In genomic region chr2:18209934-18210639, GRCh38 we compare ENCODE assay signal across 1 cellular context.
TF ChIP-seq lines count a peak whose summit lies in the region.

No MANE protein-coding gene starts in this region.

TF ChIP-seq in A549, 52 proteins besides CTCF, POLR2A, EP300 and RAD21 (continued from another document):
- TF ChIP-seq ZNF302 (CRISPR knock-in tag; IDR thresholded peaks at IDR 0.05) (no peak), NR3C1 (IDR thresholded peaks at IDR 0.05) (no peak), PHF8 (IDR thresholded peaks at IDR 0.05; ENCODE audit: borderline replicate concordance, low read depth) (no peak), ELK1 (IDR thresholded peaks at IDR 0.05; ENCODE audit: low read depth, low read length) (no peak), JUNB (IDR thresholded peaks at IDR 0.05) (peak; percentile 62), FOSB (CRISPR knock-in tag; IDR thresholded peaks at IDR 0.05) (no peak), FOSL2 (IDR thresholded peaks at IDR 0.05) (peak; percentile 6; the same call in 1 of the 2 replicates), FOSL2 (CRISPR knock-in tag; IDR thresholded peaks at IDR 0.05) (peak; percentile 38)
